In the genomic region with DNA sequence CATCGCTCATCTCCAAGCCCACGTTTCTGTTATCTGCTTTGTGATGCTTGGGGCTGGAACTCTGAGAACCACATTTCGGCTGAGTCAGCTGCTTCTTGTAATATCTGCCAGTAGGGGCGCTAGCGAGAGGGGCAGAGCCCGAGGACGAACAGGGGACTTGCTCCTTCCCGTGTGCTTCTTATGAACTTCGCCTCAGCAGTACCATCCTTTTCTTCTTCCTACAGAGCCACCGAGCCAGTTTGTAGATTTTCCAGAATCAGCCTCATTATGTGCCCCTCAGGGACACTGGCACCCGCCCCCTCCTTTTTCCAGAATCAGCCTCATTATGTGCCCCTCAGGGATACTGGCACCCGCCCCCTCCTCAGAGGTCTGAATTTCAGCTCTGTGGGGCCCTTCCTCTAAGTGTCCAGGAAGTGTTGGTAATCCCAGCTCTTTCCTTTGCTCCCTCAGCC, we compare ENCODE assay signal across 8 cellular contexts.
A peak's percentile ranks its signal among the peaks of the same experiment; 100 is the strongest.
DNase-seq lines count a peak whose midpoint lies in the region; ATAC-seq and TF ChIP-seq lines count a peak whose summit lies in the region.

No MANE protein-coding gene starts in this region.

- H3K27me3 ChIP-seq in liver (ENCODE audit: control insufficient read depth in 4 of 4, insufficient read depth in 4 of 4, low read length in 3 of 4): no peaks in the 10 kb centered on the region

- DNase-seq in GM04504 (ENCODE audit: low read depth): peak; percentile 0
- DNase-seq in KBM-7: peak; percentile 57
- DNase-seq in UCSD-AML1 (lab: John Stamatoyannopoulos, UW; ENCODE audit: unreplicated experiment): peak; percentile 41
- DNase-seq in cardiac fibroblast (ENCODE audit: low read depth in 2 of 2): peak; percentile 16 to 53
- DNase-seq in stimulated activated CD8-positive, alpha-beta memory T cell treated with anti-CD3 and anti-CD28 coated beads, Interleukin-7, amount 100 ng/mL, for 4 hours (ENCODE audit: low read depth in 2 of 2): peak; percentile 11 to 12

- in situ Hi-C loops in KBM-7 (cut with MboI; ENCODE audit: low pct_unique_long_range_greater_than_20kb, low sequenced_read_pairs): no loop called here

- no peak overlapping the region for H3K4me3 ChIP-seq in cardiac fibroblast (replicated peaks in 1 of 2; ENCODE audit: low read depth in 2 of 2, low read length in 2 of 2)
- no peak overlapping the region for H3K4me3 ChIP-seq in liver (ENCODE audit: low read depth in 1 of 3, low read length in 3 of 3)

- TF ChIP-seq CTCF in cardiac fibroblast (IDR thresholded peaks at IDR 0.05; ENCODE audit: low read depth, low read length) (peak; percentile 46), liver (IDR thresholded peaks at IDR 0.05; ENCODE audit: low read depth, low read length, missing input control) (peak; percentile 35)

- no peaks in the 10 kb centered on the region for H3K9me3 ChIP-seq in liver (ENCODE audit: control insufficient read depth in 4 of 4, low read length in 3 of 4)

- no peaks in the 10 kb centered on the region for H3K4me1 ChIP-seq in liver (ENCODE audit: control insufficient read depth in 4 of 4, insufficient read depth in 4 of 4, low read length in 3 of 4)

- TF ChIP-seq RAD21 in liver (IDR thresholded peaks at IDR 0.05): peak; percentile 12 to 49

- H3K27ac ChIP-seq in liver (ENCODE audit: low read depth in 1 of 2, low read length in 2 of 2): no peak overlapping the region

- H3K36me3 ChIP-seq in liver (ENCODE audit: control insufficient read depth in 4 of 4, insufficient read depth in 3 of 4, low read depth in 1 of 4, low read length in 3 of 4): no peaks in the 10 kb centered on the region

- 27% methylated on average over 12 of the region's 12 CpGs for WGBS in liver

- no peak overlapping the region for H3K9ac ChIP-seq in liver (ENCODE audit: low read depth in 1 of 2, low read length in 2 of 2)

- ATAC-seq in GM21529 (IDR thresholded peaks at IDR 0.05; ENCODE audit: unreplicated experiment) (peak; percentile 89), esophagus mucosa (no peak)

TF ChIP-seq in liver, 16 proteins besides CTCF, POLR2A, EP300 and RAD21:
- TF ChIP-seq SP1 (IDR thresholded peaks at IDR 0.05): no peak

Comparison
In these comparisons a context has a peak if more than half of its experiments do, and no peak if none do; other contexts are left out.
1. DNase-seq: peak in every context shown above with its lines; median percentile 57 in KBM-7; 41 in UCSD-AML1; 34 in cardiac fibroblast; 12 in stimulated activated CD8-positive, alpha-beta memory T cell treated with anti-CD3 and anti-CD28 coated beads, Interleukin-7, amount 100 ng/mL, for 4 hours; 0 in GM04504.